In the genomic region with DNA sequence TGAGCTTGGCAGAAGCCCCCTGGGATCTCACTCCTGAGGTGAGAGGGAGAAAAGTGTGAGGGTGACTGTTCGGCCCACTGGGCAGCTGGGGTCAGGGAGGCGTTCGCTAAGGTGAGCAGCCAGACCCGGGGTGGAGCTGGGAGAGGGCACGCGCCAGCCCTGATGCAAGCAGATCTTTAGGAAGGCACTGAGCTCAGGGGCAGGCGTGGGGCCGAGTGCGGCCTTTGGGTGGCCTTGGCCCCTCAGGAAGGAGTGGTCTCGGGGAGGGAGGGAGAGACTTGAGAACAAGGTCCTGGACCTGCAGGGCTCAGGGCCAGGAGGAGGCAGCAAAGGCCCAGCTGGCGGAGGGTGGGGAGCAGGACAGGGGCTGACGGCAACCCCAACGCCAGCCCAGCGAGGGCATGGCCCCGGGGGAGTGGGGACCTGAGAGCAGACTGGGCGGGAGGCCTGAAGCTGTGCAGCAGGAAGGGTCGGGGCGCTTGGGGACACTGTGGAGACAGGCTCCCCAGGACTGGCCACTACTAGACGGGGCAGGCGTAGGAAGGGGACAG, we compare ENCODE assay signal across 22 cellular contexts.
"Had no signal": no experiment of that assay in that cellular context is flagged by ENCODE, and none has a peak within 500 bp of the region (broad histone marks: within the 10 kb centered on the region; RNA-seq: fewer than 3 reads in every experiment).

No MANE protein-coding gene starts in this region.

- H3K27me3 ChIP-seq: hepatocyte, left lung, thyroid gland, upper lobe of right lung had no signal

- ATAC-seq: left lung, T-helper 17 cell, upper lobe of right lung had no signal

- H3K9me3 Mint-ChIP-seq: activated CD4-positive, alpha-beta memory T cell treated with anti-CD3 and anti-CD28 coated beads for 36 hours; brain; dendritic cell treated with granulocyte-macrophage colony-stimulating factor and Interleukin-4, amounts not matched to agents 40 ng/mL and 50 ng/mL, for 4 days; immature natural killer cell; natural killer cell treated with Interleukin-12 subunit alpha and Interleukin-12 subunit beta and Interleukin-15 and Interleukin-18, amount 100 ng/mL, for 72 hours had no signal

- H3K4me1 ChIP-seq: left lung, thyroid gland, upper lobe of right lung had no signal

- H3K9me3 ChIP-seq: left lung, thyroid gland, upper lobe of right lung had no signal

- H3K27me3 Mint-ChIP-seq: activated CD4-positive, alpha-beta memory T cell treated with anti-CD3 and anti-CD28 coated beads for 36 hours; activated naive CD4-positive, alpha-beta T cell treated with anti-CD3 and anti-CD28 coated beads, Interleukin-2, amount 10 ng/mL, durations not matched to agents 7 days and 5 days; brain; dendritic cell treated with granulocyte-macrophage colony-stimulating factor and Interleukin-4, amounts not matched to agents 40 ng/mL and 50 ng/mL, for 4 days; natural killer cell treated with Interleukin-12 subunit alpha and Interleukin-12 subunit beta and Interleukin-15 and Interleukin-18, amount 100 ng/mL, for 72 hours; T-helper 17 cell had no signal

- H3K27ac Mint-ChIP-seq: activated CD4-positive, alpha-beta memory T cell treated with anti-CD3 and anti-CD28 coated beads for 36 hours; activated naive CD4-positive, alpha-beta T cell treated with anti-CD3 and anti-CD28 coated beads, Interleukin-2, amount 10 ng/mL, durations not matched to agents 7 days and 5 days; dendritic cell treated with granulocyte-macrophage colony-stimulating factor and Interleukin-4, amounts not matched to agents 40 ng/mL and 50 ng/mL, for 4 days; immature natural killer cell; natural killer cell treated with Interleukin-12 subunit alpha and Interleukin-12 subunit beta and Interleukin-15 and Interleukin-18, amount 100 ng/mL, for 72 hours; T-helper 17 cell had no signal

- DNase-seq: activated CD4-positive, alpha-beta memory T cell treated with anti-CD3 and anti-CD28 coated beads for 36 hours; activated CD4-positive, alpha-beta T cell treated with anti-CD3 and anti-CD28 coated beads for 48 hours; activated CD4-positive, CD25-positive, alpha-beta regulatory T cell; activated naive CD4-positive, alpha-beta T cell treated with anti-CD3 and anti-CD28 coated beads, Interleukin-2, amount 10 ng/mL, durations not matched to agents 7 days and 5 days; activated T-cell treated with anti-CD3 and anti-CD28 coated beads, Interleukin-2, amount 50 U/mL, for 48 hours; effector memory CD4-positive, alpha-beta T cell; foreskin melanocyte; glutamatergic neuron; immature natural killer cell; nucleus accumbens; stimulated activated CD4-positive, alpha-beta T cell treated with anti-CD3 and anti-CD28 coated beads, Interleukin-2, amount 100 ng/mL, for 48 hours; stimulated activated CD8-positive, alpha-beta memory T cell treated with anti-CD3 and anti-CD28 coated beads, Interleukin-4, amount 100 ng/mL, for 48 hours; stimulated activated naive CD4-positive, alpha-beta T cell; T-helper 17 cell; thyroid gland; upper lobe of right lung had no signal

- H3K4me3 Mint-ChIP-seq: activated CD4-positive, alpha-beta memory T cell treated with anti-CD3 and anti-CD28 coated beads for 36 hours; activated naive CD4-positive, alpha-beta T cell treated with anti-CD3 and anti-CD28 coated beads, Interleukin-2, amount 10 ng/mL, durations not matched to agents 7 days and 5 days; brain; dendritic cell treated with granulocyte-macrophage colony-stimulating factor and Interleukin-4, amounts not matched to agents 40 ng/mL and 50 ng/mL, for 4 days; immature natural killer cell; natural killer cell treated with Interleukin-12 subunit alpha and Interleukin-12 subunit beta and Interleukin-15 and Interleukin-18, amount 100 ng/mL, for 72 hours; T-helper 17 cell had no signal

- H3K4me3 ChIP-seq: hepatocyte, left lung, smooth muscle cell, thyroid gland, upper lobe of right lung had no signal

- H3K27ac ChIP-seq: hepatocyte, left lung, thyroid gland, upper lobe of right lung had no signal

- H3K36me3 Mint-ChIP-seq: activated CD4-positive, alpha-beta memory T cell treated with anti-CD3 and anti-CD28 coated beads for 36 hours; activated naive CD4-positive, alpha-beta T cell treated with anti-CD3 and anti-CD28 coated beads, Interleukin-2, amount 10 ng/mL, durations not matched to agents 7 days and 5 days; immature natural killer cell; natural killer cell treated with Interleukin-12 subunit alpha and Interleukin-12 subunit beta and Interleukin-15 and Interleukin-18, amount 100 ng/mL, for 72 hours had no signal

- H3K36me3 ChIP-seq: thyroid gland, upper lobe of right lung had no signal

- H3K4me1 Mint-ChIP-seq: activated naive CD4-positive, alpha-beta T cell treated with anti-CD3 and anti-CD28 coated beads, Interleukin-2, amount 10 ng/mL, durations not matched to agents 7 days and 5 days; immature natural killer cell; T-helper 17 cell had no signal
